29 cellular contexts compared by ENCODE assay signal in the genomic region with DNA sequence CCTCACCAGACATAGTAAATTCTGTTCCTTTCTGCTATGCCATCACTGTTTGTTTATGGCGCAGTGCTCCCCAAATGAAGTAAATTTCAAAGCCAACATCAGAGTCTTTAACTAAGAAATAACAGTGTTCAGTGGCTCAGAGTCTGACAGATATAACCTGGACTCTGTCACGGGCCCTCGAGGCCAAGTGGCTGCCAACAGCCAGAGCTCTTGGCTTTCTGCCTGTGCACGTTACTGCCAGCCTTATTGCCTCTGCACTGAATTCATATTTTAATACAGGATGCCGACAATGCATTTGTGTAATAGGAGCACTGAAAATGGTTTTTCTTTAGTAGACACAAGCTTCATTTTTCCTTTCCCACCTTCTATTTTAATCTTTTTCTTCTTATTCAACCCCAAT.
DNase-seq lines count a peak whose midpoint lies in the region; TF ChIP-seq lines count a peak whose summit lies in the region.
"Had no signal": no experiment of that assay in that cellular context is flagged by ENCODE, and none has a peak within 500 bp of the region (broad histone marks: within the 10 kb centered on the region; RNA-seq: fewer than 3 reads in every experiment).

No MANE protein-coding gene starts in this region.

- H3K27me3 Mint-ChIP-seq in T-helper 2 cell treated with Interferon-gamma antibody and Interleukin-4, amounts not matched to agents 5 μg/mL and 100 μg/mL, for 36 hours (ENCODE audit: low read depth), result no peaks in the 10 kb centered on the region

- H3K9me3 Mint-ChIP-seq in T-helper 2 cell treated with Interferon-gamma antibody and Interleukin-4, amounts not matched to agents 5 μg/mL and 100 μg/mL, for 36 hours, result no peaks in the 10 kb centered on the region

- TF ChIP-seq CTCF in left ventricle myocardium inferior (IDR thresholded peaks at IDR 0.05; ENCODE audit: borderline replicate concordance), result no peak
- TF ChIP-seq CTCF in thyroid gland (IDR thresholded peaks at IDR 0.05), result no peak
- TF ChIP-seq CTCF in lower leg skin (IDR thresholded peaks at IDR 0.05), result no peak

- WGBS in thyroid gland, 2 donors, result 40 to 45% methylated on average over 5 of the region's 5 CpGs
- 34 to 59% methylated on average over 5 of the region's 5 CpGs for WGBS in lower leg skin, 2 donors

- H3K36me3 Mint-ChIP-seq in T-helper 2 cell treated with Interferon-gamma antibody and Interleukin-4, amounts not matched to agents 5 μg/mL and 100 μg/mL, for 36 hours (ENCODE audit: low read depth), result no peaks in the 10 kb centered on the region

- H3K4me1 Mint-ChIP-seq in T-helper 2 cell treated with Interferon-gamma antibody and Interleukin-4, amounts not matched to agents 5 μg/mL and 100 μg/mL, for 36 hours (ENCODE audit: low read depth), result no peaks in the 10 kb centered on the region

- intact Hi-C loops in left ventricle myocardium inferior (cut with micrococcal nuclease), result no loop called here
- intact Hi-C loops in thyroid gland (cut with DNase I), result no loop called here
- intact Hi-C loops in lower leg skin (cut with DNase I; ENCODE audit: low total_unique reads), result no loop called here

- H3K36me3 ChIP-seq in left ventricle myocardium inferior (no peaks in the 10 kb centered on the region), thyroid gland (no peaks in the 10 kb centered on the region)
- H3K36me3 ChIP-seq: gastrocnemius medialis, spleen, uterus had no signal

- TF ChIP-seq POLR2A in thyroid gland (IDR thresholded peaks at IDR 0.05), result no peak
- TF ChIP-seq POLR2A in lower leg skin (IDR thresholded peaks at IDR 0.05), result no peak

- DNase-seq in DMS 273 (lab: John Stamatoyannopoulos, UW; ENCODE audit: unreplicated experiment) (peak; percentile 4), DMS 273 treated with DMSO at 0.1 percent for 48 hours (lab: John Stamatoyannopoulos, UW) (no peak), NCI-H69 (lab: John Stamatoyannopoulos, UW) (peak; percentile 44), left ventricle myocardium inferior (peak; percentile 58), thyroid gland (peak; percentile 62 to 80), lower leg skin (ENCODE audit: low spot score in 2 of 2) (no peak)
- DNase-seq in activated CD4-positive, alpha-beta T cell treated with anti-CD3 and anti-CD28 coated beads for 1 hour, result no peak
- no peak for DNase-seq in T-helper 2 cell treated with Interferon-gamma antibody and Interleukin-4, amounts not matched to agents 5 μg/mL and 100 μg/mL, for 36 hours (ENCODE audit: low spot score)
- DNase-seq: activated CD4-positive, CD25-positive, alpha-beta regulatory T cell; activated CD8-positive, alpha-beta T cell treated with anti-CD3 and anti-CD28 coated beads, Interleukin-2, amount 10 ng/mL, durations not matched to agents 7 days and 5 days; activated naive CD4-positive, alpha-beta T cell treated with Interleukin-2 at 50 U/mL for 16 hours; activated T-cell treated with anti-CD3 and anti-CD28 coated beads, Interleukin-2, amount 50 U/mL, for 4 hours; AML-193; anterior cingulate cortex; COR-L47; effector CD4-positive, alpha-beta T cell; erythroblast; gastrocnemius medialis; HCEC 1CT; KG1; kidney glomerular epithelial cell; mucosa of descending colon; NCI-H2171 treated with DMSO at 0.1 percent for 48 hours; NK-92 treated with Interleukin-12 subunit alpha and Interleukin-12 subunit beta, amount 100 ng/mL, for 24 hours; spleen; stimulated activated CD4-positive, alpha-beta T cell treated with anti-CD3 and anti-CD28 coated beads, Interleukin-4, amount 100 ng/mL, for 4 hours; T-helper 9 cell; uterus had no signal

- no peak overlapping the region for H3K4me3 Mint-ChIP-seq in T-helper 2 cell treated with Interferon-gamma antibody and Interleukin-4, amounts not matched to agents 5 μg/mL and 100 μg/mL, for 36 hours
- H3K4me3 Mint-ChIP-seq: activated CD8-positive, alpha-beta T cell treated with anti-CD3 and anti-CD28 coated beads, Interleukin-2, amount 10 ng/mL, durations not matched to agents 7 days and 5 days; activated T-cell treated with anti-CD3 and anti-CD28 coated beads, Interleukin-2, amount 50 U/mL, for 4 hours had no signal

- H3K4me1 ChIP-seq in left ventricle myocardium inferior (peaks cover 43% of the 10 kb centered on the region), thyroid gland (peaks cover 0 to 7% of the 10 kb centered on the region in 2 donors)
- H3K4me1 ChIP-seq: gastrocnemius medialis, spleen, uterus had no signal

- H3K27me3 ChIP-seq in left ventricle myocardium inferior (ENCODE audit: low read depth) (no peaks in the 10 kb centered on the region), thyroid gland (no peaks in the 10 kb centered on the region)
- H3K27me3 ChIP-seq: gastrocnemius medialis, spleen, uterus had no signal

- H3K27ac ChIP-seq in left ventricle myocardium inferior (replicated peaks) (peak overlapping the region; percentile 57), thyroid gland (no peak overlapping the region)
- H3K27ac ChIP-seq: 22Rv1, gastrocnemius medialis, spleen, uterus had no signal

- no peak overlapping the region for H3K4me3 ChIP-seq in left ventricle myocardium inferior
- no peak overlapping the region for H3K4me3 ChIP-seq in thyroid gland (replicated peaks in 1 of 3)
- no peak overlapping the region for H3K4me3 ChIP-seq in lower leg skin (ENCODE audit: low read depth, poor library complexity, severe bottlenecking)
- H3K4me3 ChIP-seq: gastrocnemius medialis, mucosa of descending colon, spleen, uterus had no signal

- no peaks in the 10 kb centered on the region for H3K9me3 ChIP-seq in left ventricle myocardium inferior (replicated peaks)
- no peaks in the 10 kb centered on the region for H3K9me3 ChIP-seq in thyroid gland
- H3K9me3 ChIP-seq: gastrocnemius medialis, mucosa of descending colon, uterus had no signal

- no peak overlapping the region for H3K27ac Mint-ChIP-seq in T-helper 2 cell treated with Interferon-gamma antibody and Interleukin-4, amounts not matched to agents 5 μg/mL and 100 μg/mL, for 36 hours
- H3K27ac Mint-ChIP-seq: activated CD8-positive, alpha-beta T cell treated with anti-CD3 and anti-CD28 coated beads, Interleukin-2, amount 10 ng/mL, durations not matched to agents 7 days and 5 days had no signal

Comparison
In these comparisons a context has a peak if more than half of its experiments do, and no peak if none do; other contexts are left out.
1. DNase-seq: peak in DMS 273 (single experiment), NCI-H69 (single experiment), left ventricle myocardium inferior (single experiment) and thyroid gland (2 of 2); none in DMS 273 treated with DMSO at 0.1 percent for 48 hours (single experiment), activated CD4-positive, alpha-beta T cell treated with anti-CD3 and anti-CD28 coated beads for 1 hour (single experiment), T-helper 2 cell treated with Interferon-gamma antibody and Interleukin-4, amounts not matched to agents 5 μg/mL and 100 μg/mL, for 36 hours (single experiment) and lower leg skin (0 of 2).